ENCODE assay signal across 23 cellular contexts in genomic region chr12:55963760-55964159, GRCh38. TPM values are rescaled to one million over a fixed set of nuclear protein-coding genes. Genes with fewer than 3 reads are reported as not detected.
"Had no signal": no experiment of that assay in that cellular context is flagged by ENCODE, and none has a peak within 500 bp of the region (broad histone marks: within the 10 kb centered on the region; RNA-seq: fewer than 3 reads in every experiment).

No MANE protein-coding gene starts in this region.

- H3K4me2 ChIP-seq: smooth muscle cell had no signal

- H3K27ac ChIP-seq: parathyroid adenoma, right atrium auricular region, stomach, thyroid gland had no signal

- H3K27ac Mint-ChIP-seq: effector memory CD8-positive, alpha-beta T cell; memory B cell; progenitor cell of endocrine pancreas; stimulated activated effector memory CD8-positive, alpha-beta T cell treated with anti-CD3 and anti-CD28 coated beads, Interleukin-12 subunit alpha, Interleukin-12 subunit beta, amount 100 ng/mL, for 72 hours; type B pancreatic cell had no signal

- DNase-seq: cortex of kidney; effector memory CD8-positive, alpha-beta T cell; head of caudate nucleus; kidney; stimulated activated CD4-positive, alpha-beta T cell treated with anti-CD3 and anti-CD28 coated beads, Interleukin-12 subunit alpha, Interleukin-12 subunit beta, amount 100 ng/mL, for 4 hours; stimulated activated CD4-positive, alpha-beta T cell treated with anti-CD3 and anti-CD28 coated beads, Interleukin-2, amount 100 ng/mL, for 24 hours; stimulated activated CD4-positive, alpha-beta T cell treated with anti-CD3 and anti-CD28 coated beads, Interleukin-4, amount 100 ng/mL, for 24 hours; stimulated activated naive CD4-positive, alpha-beta T cell treated with Interleukin-2 at 50 U/mL for 16 hours; stomach; thyroid gland had no signal

- H3K36me3 Mint-ChIP-seq: memory B cell had no signal

- ATAC-seq: effector memory CD8-positive, alpha-beta T cell; left lobe of liver; sciatic nerve; stimulated activated effector memory CD8-positive, alpha-beta T cell treated with anti-CD3 and anti-CD28 coated beads, Interleukin-12 subunit alpha, Interleukin-12 subunit beta, amount 100 ng/mL, for 72 hours had no signal

- H2AFZ ChIP-seq: parathyroid adenoma had no signal

- H3K27me3 Mint-ChIP-seq: effector memory CD8-positive, alpha-beta T cell; memory B cell; progenitor cell of endocrine pancreas; type B pancreatic cell had no signal

- H3K4me3 Mint-ChIP-seq: effector memory CD8-positive, alpha-beta T cell; memory B cell; stimulated activated effector memory CD8-positive, alpha-beta T cell treated with anti-CD3 and anti-CD28 coated beads, Interleukin-12 subunit alpha, Interleukin-12 subunit beta, amount 100 ng/mL, for 72 hours; type B pancreatic cell had no signal

- H3K27me3 ChIP-seq: right atrium auricular region, stomach, thyroid gland had no signal

- H3K4me3 ChIP-seq: lung, right atrium auricular region, smooth muscle cell, stomach, thyroid gland had no signal

- H3K9me3 ChIP-seq: right atrium auricular region, stomach, thyroid gland had no signal

- H3K9me3 Mint-ChIP-seq: effector memory CD8-positive, alpha-beta T cell; memory B cell; stimulated activated effector memory CD8-positive, alpha-beta T cell treated with anti-CD3 and anti-CD28 coated beads, Interleukin-12 subunit alpha, Interleukin-12 subunit beta, amount 100 ng/mL, for 72 hours; type B pancreatic cell had no signal

- H3K79me2 ChIP-seq: parathyroid adenoma had no signal

- H3K9ac ChIP-seq: parathyroid adenoma had no signal

- H3K36me3 ChIP-seq: right atrium auricular region, stomach, thyroid gland had no signal

RNA-seq across cellular contexts. Expression of gene PMEL, which starts 2.1 kb away (rescaled TPM):
- total RNA-seq: frontal cortex, mononuclear cell had no signal
- polyA plus RNA-seq: neural cell had no signal
